Comparison of ENCODE assay signal across 10 cellular contexts in genomic region chr7:85160223-85160622, GRCh38. TPM values are rescaled to one million over a fixed set of nuclear protein-coding genes. Genes with fewer than 3 reads are reported as not detected.
A peak's percentile ranks its signal among the peaks of the same experiment; 100 is the strongest.
DNase-seq lines count a peak whose midpoint lies in the region; ATAC-seq and TF ChIP-seq lines count a peak whose summit lies in the region.
"Had no signal": no experiment of that assay in that cellular context is flagged by ENCODE, and none has a peak within 500 bp of the region (broad histone marks: within the 10 kb centered on the region; RNA-seq: fewer than 3 reads in every experiment).

No MANE protein-coding gene starts in this region.

- H2BK5ac ChIP-seq in trophoblast cell (ENCODE audit: low read depth, low read length, poor library complexity): no peak overlapping the region

- no peaks in the 10 kb centered on the region for H3K79me2 ChIP-seq in trophoblast cell (ENCODE audit: control insufficient read depth, insufficient read depth, low read length, poor library complexity)

- no peaks in the 10 kb centered on the region for H3K27me3 ChIP-seq in BJ (ENCODE audit: control insufficient read depth, insufficient read depth, low read length)
- no peaks in the 10 kb centered on the region for H3K27me3 ChIP-seq in trophoblast cell (ENCODE audit: insufficient read depth, low read length)

- peaks cover 24% of the 10 kb centered on the region for H3K9me3 Mint-ChIP-seq in activated naive CD8-positive, alpha-beta T cell treated with anti-CD3 and anti-CD28 coated beads, Interleukin-2, amount 50 U/mL, for 24 hours

- H2BK12ac ChIP-seq in trophoblast cell (ENCODE audit: low read length): no peak overlapping the region

- no peaks in the 10 kb centered on the region for H3K36me3 Mint-ChIP-seq in activated naive CD8-positive, alpha-beta T cell treated with anti-CD3 and anti-CD28 coated beads, Interleukin-2, amount 50 U/mL, for 24 hours (ENCODE audit: low read depth)
- H3K36me3 Mint-ChIP-seq: activated naive CD4-positive, alpha-beta T cell treated with anti-CD3 and anti-CD28 coated beads, Interleukin-2, amount 50 U/mL, for 24 hours had no signal

- no peak overlapping the region for H4K91ac ChIP-seq in trophoblast cell (ENCODE audit: low read depth, low read length)

- H3K27ac Mint-ChIP-seq in activated naive CD8-positive, alpha-beta T cell treated with anti-CD3 and anti-CD28 coated beads, Interleukin-2, amount 50 U/mL, for 24 hours: no peak overlapping the region
- H3K27ac Mint-ChIP-seq: activated naive CD4-positive, alpha-beta T cell treated with anti-CD3 and anti-CD28 coated beads, Interleukin-2, amount 50 U/mL, for 24 hours had no signal

- H3K36me3 ChIP-seq in BJ (ENCODE audit: control insufficient read depth, insufficient read depth, low read length) (no peaks in the 10 kb centered on the region), trophoblast cell (ENCODE audit: control insufficient read depth in 1 of 2, insufficient read depth in 2 of 2, low read length in 2 of 2) (no peaks in the 10 kb centered on the region)

- H3K4ac ChIP-seq in trophoblast cell (ENCODE audit: low read depth, low read length): no peak overlapping the region

- no peak overlapping the region for H3K4me2 ChIP-seq in trophoblast cell (ENCODE audit: low read length)

- no peaks in the 10 kb centered on the region for H3K9me3 ChIP-seq in trophoblast cell (ENCODE audit: insufficient read depth, low read depth, low read length)

- no peak overlapping the region for H3K9ac ChIP-seq in trophoblast cell (ENCODE audit: low read length)

- H4K8ac ChIP-seq in trophoblast cell (ENCODE audit: low read depth, low read length): no peak overlapping the region

- H3K4me1 Mint-ChIP-seq in activated naive CD8-positive, alpha-beta T cell treated with anti-CD3 and anti-CD28 coated beads, Interleukin-2, amount 50 U/mL, for 24 hours: peaks cover 4% of the 10 kb centered on the region
- H3K4me1 Mint-ChIP-seq: activated naive CD4-positive, alpha-beta T cell treated with anti-CD3 and anti-CD28 coated beads, Interleukin-2, amount 50 U/mL, for 24 hours had no signal

- H3K4me3 Mint-ChIP-seq in activated naive CD8-positive, alpha-beta T cell treated with anti-CD3 and anti-CD28 coated beads, Interleukin-2, amount 50 U/mL, for 24 hours: no peak overlapping the region
- H3K4me3 Mint-ChIP-seq: activated naive CD4-positive, alpha-beta T cell treated with anti-CD3 and anti-CD28 coated beads, Interleukin-2, amount 50 U/mL, for 24 hours had no signal

- CTCF ChIA-PET in BJ (lab: Yijun Ruan, JAX): no interaction called here

- H4K12ac ChIP-seq in trophoblast cell (ENCODE audit: low read depth, low read length): no peak overlapping the region

- intact Hi-C loops in left ventricle myocardium superior (cut with micrococcal nuclease): no loop called here

- no peak for TF ChIP-seq CTCF in BJ (IDR thresholded peaks at IDR 0.05; ENCODE audit: insufficient read depth, low read depth, low read length)

- H3K4me3 ChIP-seq in BJ (ENCODE audit: low read depth, low read length) (peak overlapping the region; percentile 26), trophoblast cell (ENCODE audit: low read depth, low read length) (no peak overlapping the region)

- no peak overlapping the region for H2AFZ ChIP-seq in trophoblast cell (ENCODE audit: insufficient read depth, low read length, poor library complexity)

- H3K79me1 ChIP-seq in trophoblast cell (ENCODE audit: low read length): no peaks in the 10 kb centered on the region

- peak; percentile 82 for ATAC-seq in GM19467 (IDR thresholded peaks at IDR 0.05; ENCODE audit: unreplicated experiment)
- ATAC-seq in HG03159 (IDR thresholded peaks at IDR 0.05; ENCODE audit: unreplicated experiment): peak; percentile 96
- peak; percentile 40 for ATAC-seq in activated naive CD8-positive, alpha-beta T cell treated with anti-CD3 and anti-CD28 coated beads, Interleukin-2, amount 50 U/mL, for 24 hours
- ATAC-seq in left ventricle myocardium superior: no peak

- no peak overlapping the region for H2BK120ac ChIP-seq in trophoblast cell (ENCODE audit: insufficient read depth, low read length, poor library complexity)

- no peak overlapping the region for H3K27ac ChIP-seq in trophoblast cell (ENCODE audit: low read depth, low read length)

- POLR2A ChIA-PET in BJ (lab: Charles Lee): no interaction called here

- H3K18ac ChIP-seq in trophoblast cell (ENCODE audit: low read length): no peak overlapping the region

- no CpG with 5 or more reads among the region's 5 CpGs for WGBS in trophoblast cell (ENCODE audit: extremely low coverage, insufficient coverage, insufficient read length)

- DNase-seq in BJ (ENCODE audit: low read depth) (no peak), activated gamma-delta T cell (lab: John Stamatoyannopoulos, UW) (no peak), trophoblast cell (no peak), left ventricle myocardium superior (no peak)
- no peak for DNase-seq in activated naive CD8-positive, alpha-beta T cell treated with anti-CD3 and anti-CD28 coated beads, Interleukin-2, amount 50 U/mL, for 24 hours
- no peak for DNase-seq in effector CD8-positive, alpha-beta T cell (lab: John Stamatoyannopoulos, UW)
- DNase-seq: NCI-H2227 treated with DMSO at 0.1 percent for 48 hours had no signal

- no peak overlapping the region for H3K23ac ChIP-seq in trophoblast cell (ENCODE audit: low read length)

- H3K4me1 ChIP-seq in trophoblast cell (ENCODE audit: control insufficient read depth in 1 of 2, insufficient read depth in 2 of 2, low read length in 2 of 2): no peaks in the 10 kb centered on the region

- no peak overlapping the region for H3K14ac ChIP-seq in trophoblast cell (ENCODE audit: low read length)

- H3K27me3 Mint-ChIP-seq in activated naive CD8-positive, alpha-beta T cell treated with anti-CD3 and anti-CD28 coated beads, Interleukin-2, amount 50 U/mL, for 24 hours: no peaks in the 10 kb centered on the region

- H2AK5ac ChIP-seq in trophoblast cell (ENCODE audit: low read length): no peak overlapping the region

RNA-seq across cellular contexts. Expression of gene SEMA3D, which starts 26.6 kb away (rescaled TPM):
- 19.9 and 27.7 TPM in 2 replicates for polyA plus RNA-seq in BJ (2011; rRNA removed)
- 18.9 and 24.4 TPM in 2 replicates for polyA minus RNA-seq in BJ (2011; rRNA and poly(A)+ RNA removed)
- 2.0 and 2.4 TPM in 2 replicates for polyA plus RNA-seq in trophoblast cell (2013)
- 0.94 TPM for total RNA-seq in left ventricle myocardium superior
